22 cellular contexts compared by ENCODE assay signal in genomic region chr9:93711002-93711401, GRCh38.
DNase-seq lines count a peak whose midpoint lies in the region; FAIRE-seq and TF ChIP-seq lines count a peak whose summit lies in the region.
"Had no signal": no experiment of that assay in that cellular context is flagged by ENCODE, and none has a peak within 500 bp of the region (broad histone marks: within the 10 kb centered on the region; RNA-seq: fewer than 3 reads in every experiment).

No MANE protein-coding gene starts in this region.

- H2BK5ac ChIP-seq in H1 (ENCODE audit: low read depth, low read length) (no peak overlapping the region; the same call in 1 of the 2 replicates), neuronal stem cell (ENCODE audit: low read length) (no peak overlapping the region)

- H3K79me2 ChIP-seq in H1 (ENCODE audit: control insufficient read depth in 1 of 2, insufficient read depth in 2 of 2, low read length in 2 of 2), result no peaks in the 10 kb centered on the region

- H3K4me2 ChIP-seq in H1 (ENCODE audit: insufficient read depth in 1 of 2, low read depth in 2 of 2, low read length in 2 of 2), result no peak overlapping the region
- H3K4me2 ChIP-seq in neuronal stem cell (ENCODE audit: insufficient read depth, low read length, poor library complexity, severe bottlenecking), result no peak overlapping the region
- H3K4me2 ChIP-seq: BLaER1 had no signal

- H4K91ac ChIP-seq in H1 (replicated peaks; ENCODE audit: insufficient read length, low read length) (no peak overlapping the region), neuronal stem cell (ENCODE audit: low read depth, low read length, poor library complexity) (no peak overlapping the region)

- CTCF ChIA-PET in H1 (lab: Charles Lee; ENCODE audit: partially characterized antibody), result no interaction called here

- intact Hi-C loops in posterior vena cava (cut with DNase I), result no loop called here

- no peaks in the 10 kb centered on the region; the same call in 1 of the 2 replicates for H3K23me2 ChIP-seq in H1 (ENCODE audit: low read depth, low read length)

- DNase-seq in activated CD8-positive, alpha-beta memory T cell treated with anti-CD3 and anti-CD28 coated beads, Interleukin-2, amount 50 U/mL, for 48 hours, result peak; percentile 17
- DNase-seq in activated CD8-positive, alpha-beta memory T cell treated with anti-CD3 and anti-CD28 coated beads for 24 hours, result no peak
- DNase-seq in H1 (ENCODE audit: low read depth in 1 of 2, low spot score in 2 of 2) (no peak), neuronal stem cell (ENCODE audit: low spot score) (no peak), posterior vena cava (ENCODE audit: low spot score) (peak; percentile 26), iPS-NIHi11 (ENCODE audit: low spot score) (no peak)
- no peak for DNase-seq in activated T-cell treated with anti-CD3 and anti-CD28 coated beads, Interleukin-2, amount 50 U/mL, for 1 hour
- no peak for DNase-seq in activated effector memory CD4-positive, alpha-beta T cell treated with Interleukin-2 at 50 U/mL for 16 hours
- DNase-seq: Caco-2; CD4-positive, CD25-positive, alpha-beta regulatory T cell; CD8-positive, alpha-beta T cell; DMS79; EL; GDM1; GM23248; H9 had no signal

- no peak overlapping the region for H3K56ac ChIP-seq in H1 (replicated peaks; ENCODE audit: insufficient read length, low read depth, low read length)

- H3K79me1 ChIP-seq in H1 (ENCODE audit: low read depth, low read length) (no peaks in the 10 kb centered on the region), neuronal stem cell (ENCODE audit: low read depth, low read length) (no peaks in the 10 kb centered on the region)

- H4K5ac ChIP-seq in H1 (ENCODE audit: insufficient read length, low read depth, low read length), result no peak overlapping the region

- peak overlapping the region; percentile 48 for H3K14ac ChIP-seq in H1 (ENCODE audit: insufficient read length)
- no peak overlapping the region for H3K14ac ChIP-seq in neuronal stem cell (ENCODE audit: low read length)

- H2BK12ac ChIP-seq in H1 (ENCODE audit: low read depth, low read length) (no peak overlapping the region), neuronal stem cell (ENCODE audit: low read length) (no peak overlapping the region)

- H3K4me1 ChIP-seq in H1 (replicated peaks in 1 of 4; ENCODE audit: control insufficient read depth in 3 of 4, insufficient read depth in 4 of 4, low read length in 3 of 4) (no peaks in the 10 kb centered on the region), neuronal stem cell (ENCODE audit: control insufficient read depth in 2 of 2, insufficient read depth in 1 of 2, low read depth in 1 of 2, low read length in 2 of 2) (no peaks in the 10 kb centered on the region)
- H3K4me1 ChIP-seq: Caco-2 had no signal

- TF ChIP-seq CTCF in H1 (IDR thresholded peaks at IDR 0.05; ENCODE audit: control extremely low read depth in 1 of 3, insufficient read depth in 1 of 3, low read depth in 1 of 3, low read length in 3 of 3), result no peak

- 100% methylated on average over 1 of the region's 2 CpGs; no CpG with 5 or more reads in 1 of the 2 experiments for WGBS in H1 (ENCODE audit: extremely low coverage in 1 of 2, insufficient coverage in 1 of 2, insufficient read length in 1 of 2, insufficient replicate concordance in 2 of 2, low coverage in 1 of 2, low lambda C conversion rate in 2 of 2, missing lambda C conversion rate in 1 of 2), 2 experiments
- WGBS in neuronal stem cell (ENCODE audit: extremely low coverage in 2 of 2, insufficient read length in 2 of 2, insufficient replicate concordance in 1 of 2), 2 donors, result no CpG with 5 or more reads among the region's 2 CpGs

- H3K27me3 ChIP-seq in H1 (replicated peaks in 1 of 4; ENCODE audit: control insufficient read depth in 3 of 4, extremely low read depth in 1 of 4, insufficient read depth in 3 of 4, low read length in 3 of 4) (no peaks in the 10 kb centered on the region), neuronal stem cell (ENCODE audit: control insufficient read depth in 3 of 3, insufficient read depth in 3 of 3, low read depth in 1 of 3, low read length in 3 of 3) (no peaks in the 10 kb centered on the region)
- H3K27me3 ChIP-seq: BLaER1 had no signal

- FAIRE-seq in H1 (lab: Jason Lieb, UNC), result no peak
- FAIRE-seq: A204.1, GM12878, GM18507 had no signal

- H3K36me3 ChIP-seq in H1 (ENCODE audit: control insufficient read depth in 2 of 4, insufficient read depth in 4 of 4, low read length in 3 of 4) (no peaks in the 10 kb centered on the region), neuronal stem cell (replicated peaks in 1 of 2; ENCODE audit: control insufficient read depth in 2 of 2, insufficient read depth in 2 of 2, low read length in 2 of 2) (no peaks in the 10 kb centered on the region)
- H3K36me3 ChIP-seq: BLaER1 had no signal

- no peak overlapping the region for H2AK5ac ChIP-seq in H1 (ENCODE audit: low read depth, low read length)
- H2AK5ac ChIP-seq in neuronal stem cell (ENCODE audit: low read depth, low read length), result no peak overlapping the region

- POLR2A ChIA-PET in H1 (lab: Charles Lee; ENCODE audit: partially characterized antibody), result no interaction called here

- TF ChIP-seq POLR2A in H1 (IDR thresholded peaks at IDR 0.05; ENCODE audit: control extremely low read depth in 1 of 2, low read depth in 2 of 2, low read length in 2 of 2), result no peak

- no peaks in the 10 kb centered on the region for H3K9me3 ChIP-seq in H1 (ENCODE audit: insufficient read depth in 2 of 2, low read depth in 1 of 2, low read length in 1 of 2)
- H3K9me3 ChIP-seq in neuronal stem cell (replicated peaks in 1 of 2; ENCODE audit: control insufficient read depth in 2 of 2, insufficient read depth in 1 of 2, low read depth in 1 of 2, low read length in 2 of 2), result no peaks in the 10 kb centered on the region
- H3K9me3 ChIP-seq: Caco-2 had no signal

- H2BK120ac ChIP-seq in H1 (replicated peaks; ENCODE audit: low read depth, low read length), result no peak overlapping the region
- H2BK120ac ChIP-seq in neuronal stem cell (ENCODE audit: low read depth, low read length), result no peak overlapping the region

- H4K8ac ChIP-seq in H1 (ENCODE audit: extremely low read depth, insufficient read depth, low read length) (no peak overlapping the region), neuronal stem cell (ENCODE audit: low read depth, low read length) (no peak overlapping the region)

- H3K9ac ChIP-seq in H1 (replicated peaks in 1 of 4; ENCODE audit: extremely low read depth in 1 of 4, low read depth in 3 of 4, low read length in 3 of 4) (no peak overlapping the region), neuronal stem cell (ENCODE audit: low read depth, low read length, poor library complexity) (no peak overlapping the region)
- H3K9ac ChIP-seq: BLaER1, GM23248 had no signal

- H3K27ac ChIP-seq in H1 (ENCODE audit: low read depth, low read length), result no peak overlapping the region
- H3K27ac ChIP-seq in neuronal stem cell (replicated peaks; ENCODE audit: low read length), result no peak overlapping the region
- H3K27ac ChIP-seq: 22Rv1, BLaER1, C4-2B, GM23248 had no signal

- no peak for TF ChIP-seq RAD21 in H1 (IDR thresholded peaks at IDR 0.05 in 1 of 2, conservative IDR thresholded peaks at IDR 0.05 in 1 of 2; ENCODE audit: low read depth in 2 of 2, low read length in 2 of 2)

- H2BK20ac ChIP-seq in H1 (ENCODE audit: low read length), result no peak overlapping the region

- H2AFZ ChIP-seq in H1 (ENCODE audit: low read length) (no peak overlapping the region; the same call in 1 of the 2 replicates), neuronal stem cell (ENCODE audit: low read length) (no peak overlapping the region)
- H2AFZ ChIP-seq: GM23248 had no signal

- H3K23ac ChIP-seq in H1 (ENCODE audit: insufficient read length) (no peak overlapping the region), neuronal stem cell (ENCODE audit: low read depth, low read length, poor library complexity) (peak overlapping the region; percentile 12)

- H2BK15ac ChIP-seq in H1 (ENCODE audit: low read length) (no peak overlapping the region), neuronal stem cell (ENCODE audit: low read length) (no peak overlapping the region)

- TF ChIP-seq EP300 in H1 (IDR thresholded peaks at IDR 0.05; ENCODE audit: borderline replicate concordance in 1 of 2, low read depth in 2 of 2, low read length in 2 of 2), result no peak

- no peak overlapping the region for H3K18ac ChIP-seq in H1 (ENCODE audit: extremely low read depth, low read length)
- no peak overlapping the region for H3K18ac ChIP-seq in neuronal stem cell (ENCODE audit: low read length)

- H3K4me3 ChIP-seq in H1 (ENCODE audit: extremely low read depth in 1 of 4, insufficient read depth in 2 of 4, low read depth in 3 of 4, low read length in 4 of 4) (no peak overlapping the region), neuronal stem cell (ENCODE audit: low read length in 2 of 2) (no peak overlapping the region)
- H3K4me3 ChIP-seq: BLaER1, GM12878, GM23248 had no signal

- H4K20me1 ChIP-seq in H1 (replicated peaks in 1 of 2; ENCODE audit: control insufficient read depth in 1 of 2, insufficient read depth in 2 of 2, low read length in 2 of 2), result peaks cover 0 to 2% of the 10 kb centered on the region in 2 experiments
- H4K20me1 ChIP-seq: BLaER1 had no signal

- H3K4ac ChIP-seq in H1 (replicated peaks; ENCODE audit: insufficient read length, low read depth, low read length), result no peak overlapping the region
- H3K4ac ChIP-seq in neuronal stem cell (ENCODE audit: low read length), result no peak overlapping the region

TF ChIP-seq in H1, 55 proteins besides CTCF, POLR2A, EP300 and RAD21:
- TF ChIP-seq CTBP2 (IDR thresholded peaks at IDR 0.05; ENCODE audit: borderline replicate concordance, insufficient read depth, insufficient read length, low read length) (no peak), JUN (IDR thresholded peaks at IDR 0.05; ENCODE audit: low read depth, low read length) (no peak), POU5F1 (IDR thresholded peaks at IDR 0.05; ENCODE audit: low read depth, low read length) (no peak), SUZ12 (IDR thresholded peaks at IDR 0.05; ENCODE audit: low read length) (no peak), CBX8 (IDR thresholded peaks at IDR 0.05; ENCODE audit: borderline replicate concordance, low read depth, low read length) (no peak), KDM4A (IDR thresholded peaks at IDR 0.05; ENCODE audit: low read depth, low read length, severe bottlenecking) (no peak), YY1 (IDR thresholded peaks at IDR 0.05; ENCODE audit: low read depth, low read length) (no peak), SP1 (IDR thresholded peaks at IDR 0.05; ENCODE audit: low read depth, low read length) (no peak), TAF7 (optimal IDR thresholded peaks at IDR 0.05; ENCODE audit: borderline replicate concordance, low read depth, low read length) (no peak), CBX5 (IDR thresholded peaks at IDR 0.05; ENCODE audit: low read depth, low read length) (no peak), BRCA1 (IDR thresholded peaks at IDR 0.05; ENCODE audit: low read depth, low read length) (no peak), SP4 (IDR thresholded peaks at IDR 0.05; ENCODE audit: low read length) (no peak), GTF2F1 (IDR thresholded peaks at IDR 0.05; ENCODE audit: borderline replicate concordance, low read depth, low read length) (no peak), BACH1 (IDR thresholded peaks at IDR 0.05; ENCODE audit: low read length) (no peak)

Comparison
In these comparisons a context has a peak if more than half of its experiments do, and no peak if none do; other contexts are left out.
1. DNase-seq: peak in activated CD8-positive, alpha-beta memory T cell treated with anti-CD3 and anti-CD28 coated beads, Interleukin-2, amount 50 U/mL, for 48 hours (single experiment) and posterior vena cava (single experiment); none in activated CD8-positive, alpha-beta memory T cell treated with anti-CD3 and anti-CD28 coated beads for 24 hours (single experiment), H1 (0 of 2), neuronal stem cell (single experiment), iPS-NIHi11 (single experiment), activated T-cell treated with anti-CD3 and anti-CD28 coated beads, Interleukin-2, amount 50 U/mL, for 1 hour (single experiment) and activated effector memory CD4-positive, alpha-beta T cell treated with Interleukin-2 at 50 U/mL for 16 hours (single experiment).